Comparison of ENCODE assay signal across 8 cellular contexts in genomic region chr5:136133416-136134383, GRCh38. TPM values are rescaled to one million over a fixed set of nuclear protein-coding genes. Genes with fewer than 3 reads are reported as not detected.
A peak's percentile ranks its signal among the peaks of the same experiment; 100 is the strongest.
DNase-seq lines count a peak whose midpoint lies in the region; ATAC-seq and TF ChIP-seq lines count a peak whose summit lies in the region.

No MANE protein-coding gene starts in this region.

- ATAC-seq in HG02763 (IDR thresholded peaks at IDR 0.05; ENCODE audit: unreplicated experiment) (peak; percentile 1), heart right ventricle (peak in 6 of 8 donors; percentile 5 to 40 (median 24))

- peak overlapping the region; percentile 65 to 97 (median 88) for H3K4me3 ChIP-seq in heart right ventricle

- H3K36me3 Mint-ChIP-seq in activated CD4-positive, alpha-beta T cell treated with anti-CD3 and anti-CD28 coated beads, Interleukin-2, amount 10 ng/mL, durations not matched to agents 24 days and 14 days (ENCODE audit: low read depth): peaks cover 2% of the 10 kb centered on the region
- peaks cover 2% of the 10 kb centered on the region for H3K36me3 Mint-ChIP-seq in osteocyte (ENCODE audit: unreplicated experiment)

- no peaks in the 10 kb centered on the region for H3K9me3 Mint-ChIP-seq in activated CD4-positive, alpha-beta T cell treated with anti-CD3 and anti-CD28 coated beads, Interleukin-2, amount 10 ng/mL, durations not matched to agents 24 days and 14 days
- H3K9me3 Mint-ChIP-seq in osteocyte (ENCODE audit: unreplicated experiment): no peaks in the 10 kb centered on the region

- peak overlapping the region; percentile 39 for H3K27ac Mint-ChIP-seq in activated CD4-positive, alpha-beta T cell treated with anti-CD3 and anti-CD28 coated beads, Interleukin-2, amount 10 ng/mL, durations not matched to agents 24 days and 14 days
- H3K27ac Mint-ChIP-seq in osteocyte (ENCODE audit: unreplicated experiment): peak overlapping the region; percentile 91

- H3K27me3 ChIP-seq in heart right ventricle: no peaks in the 10 kb centered on the region

- peak overlapping the region; percentile 92 to 100 (median 97) for H3K27ac ChIP-seq in heart right ventricle

- H3K9me3 ChIP-seq in heart right ventricle: no peaks in the 10 kb centered on the region

- TF ChIP-seq CTCF in heart right ventricle (IDR thresholded peaks at IDR 0.05) (no peak), osteocyte (IDR thresholded peaks at IDR 0.05) (no peak)

- 1 to 2% methylated on average over 25 of the region's 25 CpGs for WGBS in heart right ventricle, 2 donors

- peaks cover 13 to 74% (median 50%) of the 10 kb centered on the region in 9 donors for H3K4me1 ChIP-seq in heart right ventricle

- intact Hi-C loops in activated CD4-positive, alpha-beta T cell treated with anti-CD3 and anti-CD28 coated beads, Interleukin-2, amount 10 ng/mL, durations not matched to agents 24 days and 14 days (cut with micrococcal nuclease): loop anchor here (2.0 kb wide), 1 partner anchor 53 kb away; no protein-coding TSS in a partner anchor
- intact Hi-C loops in heart right ventricle (cut with DNase I): loop anchor here in 7 of 10 donors (2.0 to 5.0 kb wide), 3 partner anchors 34 to 46 kb away; no protein-coding TSS in a partner anchor

- H3K4me3 Mint-ChIP-seq in activated CD4-positive, alpha-beta T cell treated with anti-CD3 and anti-CD28 coated beads, Interleukin-2, amount 10 ng/mL, durations not matched to agents 24 days and 14 days: peak overlapping the region; percentile 86
- H3K4me3 Mint-ChIP-seq in osteocyte (ENCODE audit: unreplicated experiment): peak overlapping the region; percentile 92

- H3K4me1 Mint-ChIP-seq in activated CD4-positive, alpha-beta T cell treated with anti-CD3 and anti-CD28 coated beads, Interleukin-2, amount 10 ng/mL, durations not matched to agents 24 days and 14 days: peaks cover 17% of the 10 kb centered on the region
- H3K4me1 Mint-ChIP-seq in osteocyte (ENCODE audit: unreplicated experiment): peaks cover 42% of the 10 kb centered on the region

- peak; percentile 74 for DNase-seq in activated CD4-positive, alpha-beta T cell treated with anti-CD3 and anti-CD28 coated beads, Interleukin-2, amount 10 ng/mL, durations not matched to agents 24 days and 14 days
- no peak for DNase-seq in activated CD4-positive, alpha-beta T cell treated with anti-CD3 and anti-CD28 coated beads for 4 hours
- DNase-seq in NCI-H510A treated with DMSO at 0.1 percent for 48 hours (lab: John Stamatoyannopoulos, UW) (peak; percentile 20), amniotic stem cell (lab: John Stamatoyannopoulos, UW) (peak; percentile 19), heart right ventricle (peak; percentile 35 to 45), osteocyte (ENCODE audit: extremely low spot score, unreplicated experiment) (no peak)
- DNase-seq in activated CD4-positive, CD25-positive, alpha-beta regulatory T cell (lab: John Stamatoyannopoulos, UW): no peak

- H3K36me3 ChIP-seq in heart right ventricle: no peaks in the 10 kb centered on the region

- peaks cover 47% of the 10 kb centered on the region for H3K27me3 Mint-ChIP-seq in activated CD4-positive, alpha-beta T cell treated with anti-CD3 and anti-CD28 coated beads, Interleukin-2, amount 10 ng/mL, durations not matched to agents 24 days and 14 days
- peaks cover 20% of the 10 kb centered on the region for H3K27me3 Mint-ChIP-seq in osteocyte (ENCODE audit: unreplicated experiment)

RNA-seq across cellular contexts. Expression of gene SMAD5, which starts 1.1 kb away (rescaled TPM):
- total RNA-seq in activated CD4-positive, alpha-beta T cell treated with anti-CD3 and anti-CD28 coated beads, Interleukin-2, amount 10 ng/mL, durations not matched to agents 24 days and 14 days: 12.8 and 16.7 TPM in 2 replicates
- 10 to 100 TPM; 33.3 to 53.8 (median 39.8) TPM for total RNA-seq in heart right ventricle
- 1 to 10 TPM; 7.0 to 8.5 TPM for polyA plus RNA-seq in heart right ventricle
- 62.7 and 63.2 TPM in 2 replicates for total RNA-seq in osteocyte

RNA-seq across cellular contexts. Expression of gene SMIM32, which starts 59.3 kb away (rescaled TPM):
- not detected in 2 replicates for total RNA-seq in activated CD4-positive, alpha-beta T cell treated with anti-CD3 and anti-CD28 coated beads, Interleukin-2, amount 10 ng/mL, durations not matched to agents 24 days and 14 days
- total RNA-seq in heart right ventricle: not detected
- not detected for polyA plus RNA-seq in heart right ventricle
- total RNA-seq in osteocyte: not detected in 2 replicates

Comparison
In these comparisons a context has a peak if more than half of its experiments do, and no peak if none do; other contexts are left out.
1. DNase-seq: peak in activated CD4-positive, alpha-beta T cell treated with anti-CD3 and anti-CD28 coated beads, Interleukin-2, amount 10 ng/mL, durations not matched to agents 24 days and 14 days (single experiment), NCI-H510A treated with DMSO at 0.1 percent for 48 hours (single experiment), amniotic stem cell (single experiment) and heart right ventricle (2 of 2); none in activated CD4-positive, alpha-beta T cell treated with anti-CD3 and anti-CD28 coated beads for 4 hours (0 of 2), osteocyte (single experiment) and activated CD4-positive, CD25-positive, alpha-beta regulatory T cell (0 of 4).